Comparison of ENCODE assay signal across 1 cellular context in the genomic region with DNA sequence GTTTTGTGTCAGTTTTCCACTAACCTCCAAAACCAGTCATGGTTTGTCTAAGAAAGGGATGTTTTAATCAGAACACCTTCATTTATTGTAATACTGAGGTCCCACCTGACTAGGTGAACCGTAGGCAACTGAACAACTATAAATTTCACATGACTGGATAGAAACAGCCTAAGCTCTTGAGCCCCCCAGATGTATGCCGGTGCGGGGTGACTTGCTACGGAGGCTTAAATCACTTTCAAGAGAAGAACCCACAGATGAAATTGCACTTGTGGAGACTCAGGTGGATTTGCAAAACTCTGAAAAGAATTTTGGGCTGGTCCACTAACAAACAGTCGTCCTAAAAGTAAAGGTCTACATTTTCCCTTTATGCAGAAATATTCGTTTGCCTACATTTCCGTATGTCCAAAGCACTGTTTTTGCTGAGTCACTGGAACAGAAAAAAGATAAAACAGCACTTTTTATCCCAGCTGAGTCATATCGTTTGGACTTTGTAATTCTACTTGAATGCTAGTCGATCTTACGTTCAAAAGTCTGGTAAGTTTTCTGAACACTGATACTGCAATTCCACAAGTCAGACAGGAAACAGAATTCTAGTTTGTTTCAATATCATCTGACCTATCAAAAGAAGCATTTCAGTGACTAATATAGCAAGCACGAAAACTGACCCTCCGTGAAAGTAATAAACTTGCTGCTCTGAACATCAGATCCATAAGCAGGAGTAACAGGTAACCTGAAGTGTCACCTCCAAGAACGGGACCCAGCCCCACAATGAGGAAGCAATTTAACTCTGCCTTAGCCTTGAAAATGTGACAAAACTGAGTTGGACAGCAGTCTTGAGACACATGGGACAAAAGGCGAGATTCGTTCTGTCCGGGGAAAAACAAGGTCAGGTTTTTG.
TF ChIP-seq lines count a peak whose summit lies in the region.

No MANE protein-coding gene starts in this region.

TF ChIP-seq in HEK293, 187 proteins besides CTCF, POLR2A, EP300 and RAD21 (continued from another document):
- TF ChIP-seq, protein P1, sequence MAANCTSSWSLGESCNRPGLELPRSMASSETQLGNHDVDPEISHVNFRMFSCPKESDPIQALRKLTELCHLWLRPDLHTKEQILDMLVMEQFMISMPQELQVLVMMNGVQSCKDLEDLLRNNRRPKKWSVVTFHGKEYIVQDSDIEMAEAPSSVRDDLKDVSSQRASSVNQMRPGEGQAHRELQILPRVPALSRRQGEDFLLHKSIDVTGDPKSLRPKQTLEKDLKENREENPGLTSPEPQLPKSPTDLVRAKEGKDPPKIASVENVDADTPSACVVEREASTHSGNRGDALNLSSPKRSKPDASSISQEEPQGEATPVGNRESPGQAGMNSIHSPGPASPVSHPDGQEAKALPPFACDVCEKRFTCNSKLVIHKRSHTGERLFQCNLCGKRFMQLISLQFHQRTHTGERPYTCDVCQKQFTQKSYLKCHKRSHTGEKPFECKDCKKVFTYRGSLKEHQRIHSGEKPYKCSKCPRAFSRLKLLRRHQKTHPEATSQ (tag by site-specific recombination; IDR thresholded peaks at IDR 0.05), result no peak
- no peak for TF ChIP-seq ZNF585B (tag by site-specific recombination; IDR thresholded peaks at IDR 0.05)
- TF ChIP-seq SETDB1 (IDR thresholded peaks at IDR 0.05; ENCODE audit: insufficient read length, low read length), result no peak
- TF ChIP-seq KLF8 (tag by site-specific recombination; IDR thresholded peaks at IDR 0.05), result no peak
- TF ChIP-seq ZNF488 (tag by site-specific recombination; IDR thresholded peaks at IDR 0.05), result no peak
- TF ChIP-seq, protein P2, sequence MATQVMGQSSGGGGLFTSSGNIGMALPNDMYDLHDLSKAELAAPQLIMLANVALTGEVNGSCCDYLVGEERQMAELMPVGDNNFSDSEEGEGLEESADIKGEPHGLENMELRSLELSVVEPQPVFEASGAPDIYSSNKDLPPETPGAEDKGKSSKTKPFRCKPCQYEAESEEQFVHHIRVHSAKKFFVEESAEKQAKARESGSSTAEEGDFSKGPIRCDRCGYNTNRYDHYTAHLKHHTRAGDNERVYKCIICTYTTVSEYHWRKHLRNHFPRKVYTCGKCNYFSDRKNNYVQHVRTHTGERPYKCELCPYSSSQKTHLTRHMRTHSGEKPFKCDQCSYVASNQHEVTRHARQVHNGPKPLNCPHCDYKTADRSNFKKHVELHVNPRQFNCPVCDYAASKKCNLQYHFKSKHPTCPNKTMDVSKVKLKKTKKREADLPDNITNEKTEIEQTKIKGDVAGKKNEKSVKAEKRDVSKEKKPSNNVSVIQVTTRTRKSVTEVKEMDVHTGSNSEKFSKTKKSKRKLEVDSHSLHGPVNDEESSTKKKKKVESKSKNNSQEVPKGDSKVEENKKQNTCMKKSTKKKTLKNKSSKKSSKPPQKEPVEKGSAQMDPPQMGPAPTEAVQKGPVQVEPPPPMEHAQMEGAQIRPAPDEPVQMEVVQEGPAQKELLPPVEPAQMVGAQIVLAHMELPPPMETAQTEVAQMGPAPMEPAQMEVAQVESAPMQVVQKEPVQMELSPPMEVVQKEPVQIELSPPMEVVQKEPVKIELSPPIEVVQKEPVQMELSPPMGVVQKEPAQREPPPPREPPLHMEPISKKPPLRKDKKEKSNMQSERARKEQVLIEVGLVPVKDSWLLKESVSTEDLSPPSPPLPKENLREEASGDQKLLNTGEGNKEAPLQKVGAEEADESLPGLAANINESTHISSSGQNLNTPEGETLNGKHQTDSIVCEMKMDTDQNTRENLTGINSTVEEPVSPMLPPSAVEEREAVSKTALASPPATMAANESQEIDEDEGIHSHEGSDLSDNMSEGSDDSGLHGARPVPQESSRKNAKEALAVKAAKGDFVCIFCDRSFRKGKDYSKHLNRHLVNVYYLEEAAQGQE (tag by site-specific recombination; IDR thresholded peaks at IDR 0.05), result peak; percentile 71
- no peak for TF ChIP-seq YY2 (tag by site-specific recombination; IDR thresholded peaks at IDR 0.05)
- no peak for TF ChIP-seq TSHZ1 (tag by site-specific recombination; IDR thresholded peaks at IDR 0.05; ENCODE audit: borderline replicate concordance)
- TF ChIP-seq TCF7L2 (IDR thresholded peaks at IDR 0.05; ENCODE audit: borderline replicate concordance, low read depth, low read length), result no peak
- no peak for TF ChIP-seq ZNF791 (tag by site-specific recombination; IDR thresholded peaks at IDR 0.05)
- TF ChIP-seq ZFP41 (tag by site-specific recombination; IDR thresholded peaks at IDR 0.05; ENCODE audit: borderline replicate concordance), result no peak
- TF ChIP-seq ZNF354C (tag by site-specific recombination; IDR thresholded peaks at IDR 0.05; ENCODE audit: borderline replicate concordance, low read depth), result no peak
- TF ChIP-seq ZNF449 (tag by site-specific recombination; IDR thresholded peaks at IDR 0.05), result no peak
- TF ChIP-seq ZNF324 (tag by site-specific recombination; IDR thresholded peaks at IDR 0.05), result no peak
- no peak for TF ChIP-seq YY1 (tag by site-specific recombination; IDR thresholded peaks at IDR 0.05)
